1 cellular context compared by ENCODE assay signal in genomic region chr12:113332688-113333087, GRCh38.
TF ChIP-seq lines count a peak whose summit lies in the region.

No MANE protein-coding gene starts in this region.

TF ChIP-seq in GM12878, 131 proteins besides CTCF, POLR2A, EP300 and RAD21:
- no peak for TF ChIP-seq CREB1 (IDR thresholded peaks at IDR 0.05; ENCODE audit: low read depth)
- TF ChIP-seq SUZ12 (IDR thresholded peaks at IDR 0.05; ENCODE audit: unreplicated experiment): no peak
- no peak for TF ChIP-seq GABPA (IDR thresholded peaks at IDR 0.05; ENCODE audit: low read depth)
- no peak for TF ChIP-seq ZNF384 (IDR thresholded peaks at IDR 0.05; ENCODE audit: borderline replicate concordance, low read depth, low read length)
- no peak for TF ChIP-seq NFYA (IDR thresholded peaks at IDR 0.05; ENCODE audit: borderline replicate concordance, low read depth, low read length)
- no peak for TF ChIP-seq IRF5 (IDR thresholded peaks at IDR 0.05; ENCODE audit: borderline replicate concordance)
- TF ChIP-seq CUX1 (IDR thresholded peaks at IDR 0.05; ENCODE audit: insufficient replicate concordance, low read depth, low read length): no peak
TF ChIP-seq in GM12878: peak in this region for 0.
